ENCODE assay signal across 21 cellular contexts in the genomic region with DNA sequence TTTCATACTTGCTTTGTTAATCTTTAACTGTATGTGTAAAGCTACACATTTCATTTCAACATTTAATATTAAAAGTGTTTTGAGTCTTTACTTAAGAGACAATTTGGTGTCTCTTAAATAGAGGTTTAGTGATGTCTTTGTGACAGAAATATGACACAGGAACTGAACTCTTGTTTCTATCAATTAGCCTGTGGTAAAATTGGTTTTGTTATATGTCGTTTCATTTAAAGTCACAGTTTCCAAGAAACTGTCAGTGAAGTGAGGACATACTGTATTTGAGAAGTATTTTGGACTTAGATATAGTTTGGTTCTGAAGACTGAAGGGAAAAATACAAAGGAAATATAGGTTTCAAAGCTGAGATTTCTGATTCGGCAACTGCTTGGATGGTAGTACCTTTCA.
"Had no signal": no experiment of that assay in that cellular context is flagged by ENCODE, and none has a peak within 500 bp of the region (broad histone marks: within the 10 kb centered on the region; RNA-seq: fewer than 3 reads in every experiment).

No MANE protein-coding gene starts in this region.

- H3K27ac ChIP-seq: ovary, psoas muscle, thyroid gland had no signal

- H3K9me3 Mint-ChIP-seq: activated CD4-positive, alpha-beta memory T cell treated with anti-CD3 and anti-CD28 coated beads for 36 hours; activated naive CD4-positive, alpha-beta T cell treated with anti-CD3 and anti-CD28 coated beads for 36 hours; activated T-helper 2 cell treated with anti-CD3 and anti-CD28 coated beads, Interferon-gamma antibody, Interleukin-2, Interleukin-4, amounts not matched to agents 10 μg/mL and 5 μg/mL and 100 μg/mL, durations not matched to agents 14 hours and 24 hours and 36 hours; brain; naive thymus-derived CD8-positive, alpha-beta T cell; T-helper 2 cell treated with Interferon-gamma antibody and Interleukin-4, amounts not matched to agents 5 μg/mL and 100 μg/mL, for 36 hours had no signal

- H3K36me3 ChIP-seq: ovary had no signal

- H3K4me2 ChIP-seq: smooth muscle cell had no signal

- H3K27ac Mint-ChIP-seq: activated CD4-positive, alpha-beta memory T cell treated with anti-CD3 and anti-CD28 coated beads for 36 hours; activated CD4-positive, alpha-beta T cell treated with anti-CD3 and anti-CD28 coated beads for 36 hours; activated naive CD4-positive, alpha-beta T cell treated with anti-CD3 and anti-CD28 coated beads for 36 hours; activated T-helper 2 cell treated with anti-CD3 and anti-CD28 coated beads, Interferon-gamma antibody, Interleukin-2, Interleukin-4, amounts not matched to agents 10 μg/mL and 5 μg/mL and 100 μg/mL, durations not matched to agents 14 hours and 24 hours and 36 hours; brain; T-helper 2 cell treated with Interferon-gamma antibody and Interleukin-4, amounts not matched to agents 5 μg/mL and 100 μg/mL, for 36 hours had no signal

- H3K27me3 Mint-ChIP-seq: activated CD4-positive, alpha-beta memory T cell treated with anti-CD3 and anti-CD28 coated beads for 36 hours; activated CD4-positive, alpha-beta T cell treated with anti-CD3 and anti-CD28 coated beads for 36 hours; brain; naive thymus-derived CD8-positive, alpha-beta T cell had no signal

- H3K9me3 ChIP-seq: ovary, psoas muscle, thyroid gland had no signal

- ATAC-seq: activated CD4-positive, alpha-beta T cell treated with anti-CD3 and anti-CD28 coated beads for 36 hours; left cardiac atrium; naive thymus-derived CD8-positive, alpha-beta T cell; psoas muscle had no signal

- H3K27me3 ChIP-seq: ovary, thyroid gland had no signal

- H3K4me3 ChIP-seq: ovary, psoas muscle, smooth muscle cell, thyroid gland had no signal

- H3K4me3 Mint-ChIP-seq: activated CD4-positive, alpha-beta memory T cell treated with anti-CD3 and anti-CD28 coated beads for 36 hours; activated CD4-positive, alpha-beta T cell treated with anti-CD3 and anti-CD28 coated beads for 36 hours; activated naive CD4-positive, alpha-beta T cell treated with anti-CD3 and anti-CD28 coated beads for 36 hours; brain; naive thymus-derived CD8-positive, alpha-beta T cell; T-helper 2 cell treated with Interferon-gamma antibody and Interleukin-4, amounts not matched to agents 5 μg/mL and 100 μg/mL, for 36 hours had no signal

- DNase-seq: activated CD4-positive, alpha-beta memory T cell treated with anti-CD3 and anti-CD28 coated beads for 36 hours; activated CD4-positive, alpha-beta T cell treated with anti-CD3 and anti-CD28 coated beads for 36 hours; activated naive CD4-positive, alpha-beta T cell treated with anti-CD3 and anti-CD28 coated beads for 36 hours; anterior cingulate cortex; caudate nucleus; erythroblast; foreskin melanocyte; glutamatergic neuron; hippocampal formation; left cardiac atrium; mesendoderm; naive thymus-derived CD8-positive, alpha-beta T cell; ovary; psoas muscle; stimulated activated CD4-positive, alpha-beta T cell treated with anti-CD3 and anti-CD28 coated beads, Interleukin-4, amount 100 ng/mL, for 4 hours; stimulated activated naive CD4-positive, alpha-beta T cell; thyroid gland had no signal
